ENCODE assay signal across 12 cellular contexts in genomic region chr5:10513501-10514442, GRCh38. TPM values are rescaled to one million over a fixed set of nuclear protein-coding genes. Genes with fewer than 3 reads are reported as not detected.
DNase-seq lines count a peak whose midpoint lies in the region; ATAC-seq and TF ChIP-seq lines count a peak whose summit lies in the region.
"Had no signal": no experiment of that assay in that cellular context is flagged by ENCODE, and none has a peak within 500 bp of the region (broad histone marks: within the 10 kb centered on the region; RNA-seq: fewer than 3 reads in every experiment).

No MANE protein-coding gene starts in this region.

- CTCF ChIA-PET in AG04450 (lab: Charles Lee), result interaction anchor here (1.1 to 1.5 kb wide), 2 partner anchors 15 to 114 kb away, joined by 3 to 5 read pairs; no protein-coding TSS in a partner anchor

- peak overlapping the region; percentile 73 for H3K27ac ChIP-seq in AG04450 (ENCODE audit: low read depth, low read length)
- H3K27ac ChIP-seq in colonic mucosa, result no peak overlapping the region

- POLR2A ChIA-PET in AG04450 (lab: Yijun Ruan, JAX), result interaction anchor here (0.6 to 2.8 kb wide), 5 partner anchors 33 to 114 kb away, joined by 3 to 11 read pairs (median 4); partner anchors contain the start of gene ANKRD33B

- no peaks in the 10 kb centered on the region for H3K36me3 ChIP-seq in colonic mucosa

- H3K9ac ChIP-seq in colonic mucosa (ENCODE audit: low read depth in 2 of 2, low read length in 2 of 2), result no peak overlapping the region

- peak; percentile 57 for DNase-seq in AG04450 (ENCODE audit: low read depth, low spot score)
- peak; percentile 96 for DNase-seq in HT1080 (ENCODE audit: low read depth)
- peak; percentile 87 for DNase-seq in astrocyte of the spinal cord (ENCODE audit: low read depth, low spot score)
- peak; percentile 89 for DNase-seq in iris pigment epithelial cell (ENCODE audit: low read depth)
- no peak for DNase-seq in nucleus accumbens (lab: John Stamatoyannopoulos, UW)
- DNase-seq in colonic mucosa, result no peak
- no peak for DNase-seq in Right ventricle myocardium superior
- DNase-seq: activated CD8-positive, alpha-beta T cell treated with anti-CD3 and anti-CD28 coated beads for 36 hours; CD4-positive, alpha-beta T cell; small intestine; stimulated activated naive CD8-positive, alpha-beta T cell treated with anti-CD3 and anti-CD28 coated beads, Interleukin-15, Interleukin-2, amounts not matched to agents 100 U/mL and 50 U/mL, for 24 hours had no signal

- intact Hi-C loops in colonic mucosa (cut with DNase I) (no loop called here), Right ventricle myocardium superior (cut with DNase I) (no loop called here)

- H3K9me3 ChIP-seq in AG04450 (ENCODE audit: control insufficient read depth, insufficient read depth, low read length), result peaks cover 3% of the 10 kb centered on the region; the same call in 1 of the 2 replicates
- H3K9me3 ChIP-seq in colonic mucosa, result no peaks in the 10 kb centered on the region

- ATAC-seq in Right ventricle myocardium superior (ENCODE audit: poor library complexity), result no peak
- ATAC-seq in GM19351 (IDR thresholded peaks at IDR 0.05; ENCODE audit: unreplicated experiment), result no peak
- ATAC-seq: activated CD8-positive, alpha-beta T cell treated with anti-CD3 and anti-CD28 coated beads for 36 hours; stimulated activated naive CD8-positive, alpha-beta T cell treated with anti-CD3 and anti-CD28 coated beads, Interleukin-15, Interleukin-2, amounts not matched to agents 100 U/mL and 50 U/mL, for 24 hours had no signal

- no peaks in the 10 kb centered on the region for H3K4me1 ChIP-seq in colonic mucosa

- in situ Hi-C loops in astrocyte of the spinal cord (cut with HindIII; ENCODE audit: low sequenced_read_pairs), result no loop called here

- TF ChIP-seq CTCF in AG04450 (IDR thresholded peaks at IDR 0.05; ENCODE audit: low read depth, low read length) (no peak), astrocyte of the spinal cord (IDR thresholded peaks at IDR 0.05; ENCODE audit: low read depth, low read length) (no peak), colonic mucosa (IDR thresholded peaks at IDR 0.05) (no peak)

- no peaks in the 10 kb centered on the region for H3K27me3 ChIP-seq in AG04450 (ENCODE audit: control insufficient read depth, insufficient read depth, low read length)
- no peaks in the 10 kb centered on the region for H3K27me3 ChIP-seq in colonic mucosa

- H3K4me3 ChIP-seq in AG04450 (ENCODE audit: low read depth, low read length) (no peak overlapping the region), astrocyte of the spinal cord (ENCODE audit: low read depth, low read length) (no peak overlapping the region), colonic mucosa (no peak overlapping the region)

RNA-seq across cellular contexts. Expression of gene ANKRD33B, which starts 50.1 kb away (rescaled TPM):
- 4.6 and 4.8 TPM in 2 replicates for polyA plus RNA-seq in AG04450 (2011; rRNA removed)
- 18.4 and 18.5 TPM in 2 replicates for polyA minus RNA-seq in AG04450 (2011; rRNA and poly(A)+ RNA removed)
- 4.9 and 5.2 TPM in 2 replicates for total RNA-seq in HT1080 (2014; rRNA removed; shearing (Covaris generic))
- polyA plus RNA-seq in HT1080 (2015; cell fraction: cytosol; rRNA removed), result 6.5 and 7.7 TPM in 2 replicates
- 10.6 and 11.4 TPM in 2 replicates for polyA plus RNA-seq in HT1080 (2015; cell fraction: nucleus; rRNA removed)
- total RNA-seq in colonic mucosa (under 1 TPM; 0.47 to 0.66 TPM), Right ventricle myocardium superior (2.9 TPM)

Comparison
In these comparisons a context has a peak if more than half of its experiments do, and no peak if none do; other contexts are left out.
1. DNase-seq: peak in AG04450 (single experiment), HT1080 (single experiment), astrocyte of the spinal cord (single experiment) and iris pigment epithelial cell (single experiment); none in nucleus accumbens (0 of 56), colonic mucosa (single experiment) and Right ventricle myocardium superior (single experiment).